8 cellular contexts compared by ENCODE assay signal in genomic region chr17:49361902-49362722, GRCh38. TPM values are rescaled to one million over a fixed set of nuclear protein-coding genes. Genes with fewer than 3 reads are reported as not detected.
DNase-seq lines count a peak whose midpoint lies in the region; ATAC-seq and TF ChIP-seq lines count a peak whose summit lies in the region.

Gene ZNF652 (minus strand): TSS chr17:49362250. CDS start chr17:49317725, 44,525 bp downstream.

- no peaks in the 10 kb centered on the region for H3K27me3 Mint-ChIP-seq in progenitor cell of endocrine pancreas

- H3K27ac ChIP-seq in adrenal gland = peak within 1 kb of the TSS; percentile 37 to 99 (median 90)
- peak within 1 kb of the TSS; percentile 55 to 95 (median 92) for H3K27ac ChIP-seq in heart right ventricle
- H3K27ac ChIP-seq in upper lobe of left lung = peak within 1 kb of the TSS; percentile 92 to 99 (median 96)

- H3K4me1 ChIP-seq in adrenal gland (replicated peaks in 1 of 2) (peaks cover 6 to 33% of the 10 kb centered on the region in 2 donors), heart right ventricle (peaks cover 0 to 46% (median 36%) of the 10 kb centered on the region in 9 donors), upper lobe of left lung (peaks cover 33 to 44% (median 34%) of the 10 kb centered on the region in 4 donors)

- H3K4me3 ChIP-seq in GM12875 (ENCODE audit: low read depth, low read length) (peak within 1 kb of the TSS; percentile 79), adrenal gland (peak within 1 kb of the TSS; percentile 46 to 98 (median 86)), heart right ventricle (peak within 1 kb of the TSS; percentile 82 to 100 (median 94)), upper lobe of left lung (peak within 1 kb of the TSS; percentile 89 to 99 (median 96))

- DNase-seq in NCI-H1436 treated with DMSO at 0.1 percent for 48 hours (lab: John Stamatoyannopoulos, UW) = peak; percentile 84
- DNase-seq in T-helper 1 cell = peak; percentile 92 to 97 (median 95)
- DNase-seq in adrenal gland = peak; percentile 86 to 94 (median 91)
- DNase-seq in heart right ventricle = peak; percentile 91
- DNase-seq in progenitor cell of endocrine pancreas (ENCODE audit: low spot score, unreplicated experiment) = peak; percentile 97
- peak; percentile 95 to 98 for DNase-seq in upper lobe of left lung

- H3K36me3 ChIP-seq in adrenal gland (replicated peaks in 1 of 2) (no peaks in the 10 kb centered on the region), heart right ventricle (no peaks in the 10 kb centered on the region), upper lobe of left lung (no peaks in the 10 kb centered on the region)

- H3K4me1 Mint-ChIP-seq in progenitor cell of endocrine pancreas (ENCODE audit: low read depth) = peaks cover 37% of the 10 kb centered on the region

- H3K4me3 Mint-ChIP-seq in progenitor cell of endocrine pancreas (ENCODE audit: low read depth) = peak within 1 kb of the TSS; percentile 88

- no peaks in the 10 kb centered on the region for H3K9me3 Mint-ChIP-seq in progenitor cell of endocrine pancreas (ENCODE audit: low read depth)

- TF ChIP-seq POLR2A in adrenal gland (IDR thresholded peaks at IDR 0.05) (peak; percentile 47 to 61), upper lobe of left lung (IDR thresholded peaks at IDR 0.05) (peak in 2 of 4 donors; percentile 29 to 46)

- H3K27me3 ChIP-seq in adrenal gland = no peaks in the 10 kb centered on the region
- H3K27me3 ChIP-seq in heart right ventricle = no peaks in the 10 kb centered on the region
- no peaks in the 10 kb centered on the region for H3K27me3 ChIP-seq in upper lobe of left lung

- TF ChIP-seq CTCF in GM12875 (IDR thresholded peaks at IDR 0.05; ENCODE audit: borderline replicate concordance, insufficient read depth, low read depth, low read length) = no peak
- peak in 1 of 6 experiments; percentile 7 for TF ChIP-seq CTCF in adrenal gland (IDR thresholded peaks at IDR 0.05)
- no peak for TF ChIP-seq CTCF in heart right ventricle (IDR thresholded peaks at IDR 0.05)
- no peak for TF ChIP-seq CTCF in progenitor cell of endocrine pancreas (IDR thresholded peaks at IDR 0.05; ENCODE audit: unreplicated experiment)
- TF ChIP-seq CTCF in upper lobe of left lung (IDR thresholded peaks at IDR 0.05) = peak in 1 of 6 experiments; percentile 35

- peak within 1 kb of the TSS; percentile 97 for H3K27ac Mint-ChIP-seq in progenitor cell of endocrine pancreas

- no peaks in the 10 kb centered on the region for H3K36me3 Mint-ChIP-seq in progenitor cell of endocrine pancreas (ENCODE audit: insufficient read depth)

- TF ChIP-seq EP300 in upper lobe of left lung (IDR thresholded peaks at IDR 0.05) = no peak

- ATAC-seq in HG02763 (IDR thresholded peaks at IDR 0.05; ENCODE audit: unreplicated experiment) (peak; percentile 65), heart right ventricle (peak; percentile 86 to 95 (median 92)), upper lobe of left lung (ENCODE audit: low FRiP score in 2 of 2) (peak; percentile 93 to 96)

- intact Hi-C loops in adrenal gland (cut with DNase I) = no loop called here
- intact Hi-C loops in heart right ventricle (cut with DNase I) = loop anchor here in 4 of 10 donors (5.0 to 10.0 kb wide), 2 partner anchors 45 to 47 kb away; no protein-coding TSS in a partner anchor

- H3K9me3 ChIP-seq in adrenal gland (replicated peaks in 1 of 3) (no peaks in the 10 kb centered on the region), heart right ventricle (no peaks in the 10 kb centered on the region), upper lobe of left lung (no peaks in the 10 kb centered on the region)

- whole genome bisulfite sequencing in adrenal gland, 4 donors = 0% methylated on average over 13 to 103 of the region's 106 CpGs
- WGBS in heart right ventricle, 2 donors = 0 to 1% methylated on average over 32 to 98 of the region's 106 CpGs
- WGBS in upper lobe of left lung, 2 donors = 1 to 2% methylated on average over 23 to 26 of the region's 106 CpGs

RNA-seq across cellular contexts. Expression of gene ZNF652, which starts in this region (rescaled TPM):
- total RNA-seq in adrenal gland (10 to 100 TPM; 39.1 to 58.7 (median 48.1) TPM), heart right ventricle (10 to 100 TPM; 16.0 to 23.8 (median 19.6) TPM), progenitor cell of endocrine pancreas (49.3 and 52.7 TPM in 2 replicates), upper lobe of left lung (10 to 100 TPM; 29.4 to 69.4 (median 41.5) TPM)
- polyA plus RNA-seq in adrenal gland (10 to 100 TPM; 22.7 to 52.8 (median 39.3) TPM), heart right ventricle (10 to 100 TPM in 1 of 2 donors, 1 to 10 TPM in 1; 5.2 to 35.6 TPM)

Comparison
In these comparisons a context has a peak if more than half of its experiments do, and no peak if none do; other contexts are left out.
1. Peak in every context shown above with its lines: DNase-seq, ATAC-seq, H3K4me3 ChIP-seq and H3K27ac ChIP-seq.